Comparison of ENCODE assay signal across 9 cellular contexts in genomic region chr10:110455440-110455839, GRCh38. TPM values are rescaled to one million over a fixed set of nuclear protein-coding genes. Genes with fewer than 3 reads are reported as not detected.
DNase-seq lines count a peak whose midpoint lies in the region; ATAC-seq and TF ChIP-seq lines count a peak whose summit lies in the region.
"Had no signal": no experiment of that assay in that cellular context is flagged by ENCODE, and none has a peak within 500 bp of the region (broad histone marks: within the 10 kb centered on the region; RNA-seq: fewer than 3 reads in every experiment).

No MANE protein-coding gene starts in this region.

- peaks cover 8% of the 10 kb centered on the region for H3K27me3 Mint-ChIP-seq in activated T-helper 1 cell treated with anti-CD3 and anti-CD28 coated beads, Interleukin-12 subunit alpha, Interleukin-12 subunit beta, Interleukin-2, Interleukin-4 antibody, amounts not matched to agents 30 ng/mL and 10 ng/mL and 1 ng/mL, durations not matched to agents 14 hours and 24 hours and 36 hours (ENCODE audit: insufficient read depth)
- H3K27me3 Mint-ChIP-seq in CD4-positive, alpha-beta T cell = no peaks in the 10 kb centered on the region

- no peak for TF ChIP-seq POLR2A in NB4 (IDR thresholded peaks at IDR 0.05; ENCODE audit: extremely low read depth, insufficient read length)

- no peaks in the 10 kb centered on the region for H3K9me3 Mint-ChIP-seq in activated T-helper 1 cell treated with anti-CD3 and anti-CD28 coated beads, Interleukin-12 subunit alpha, Interleukin-12 subunit beta, Interleukin-2, Interleukin-4 antibody, amounts not matched to agents 30 ng/mL and 10 ng/mL and 1 ng/mL, durations not matched to agents 14 hours and 24 hours and 36 hours
- no peaks in the 10 kb centered on the region for H3K9me3 Mint-ChIP-seq in CD4-positive, alpha-beta T cell
- H3K9me3 Mint-ChIP-seq: nephron progenitor cell had no signal

- H3K9me3 ChIP-seq in CD4-positive, alpha-beta T cell (ENCODE audit: control insufficient read depth, low read length) = no peaks in the 10 kb centered on the region
- H3K9me3 ChIP-seq in tibial artery = no peaks in the 10 kb centered on the region

- TF ChIP-seq CTCF in GM13976 (IDR thresholded peaks at IDR 0.05; ENCODE audit: borderline replicate concordance, control extremely low read depth, extremely low read depth, insufficient read depth, missing control alignments) (no peak), NB4 (IDR thresholded peaks at IDR 0.05; ENCODE audit: low read depth, low read length) (no peak), tibial artery (IDR thresholded peaks at IDR 0.05) (no peak)
- no peak for TF ChIP-seq CTCF in CD4-positive, alpha-beta T cell (IDR thresholded peaks at IDR 0.05)

- intact Hi-C loops in activated T-helper 1 cell treated with anti-CD3 and anti-CD28 coated beads, Interleukin-12 subunit alpha, Interleukin-12 subunit beta, Interleukin-2, Interleukin-4 antibody, amounts not matched to agents 30 ng/mL and 10 ng/mL and 1 ng/mL, durations not matched to agents 14 hours and 24 hours and 36 hours (cut with micrococcal nuclease) = no loop called here
- intact Hi-C loops in CD4-positive, alpha-beta T cell (cut with DNase I, micrococcal nuclease) = no loop called here
- intact Hi-C loops in tibial artery (cut with DNase I; ENCODE audit: low total_unique reads) = no loop called here

- peak overlapping the region; percentile 17 for H3K4me3 Mint-ChIP-seq in activated T-helper 1 cell treated with anti-CD3 and anti-CD28 coated beads, Interleukin-12 subunit alpha, Interleukin-12 subunit beta, Interleukin-2, Interleukin-4 antibody, amounts not matched to agents 30 ng/mL and 10 ng/mL and 1 ng/mL, durations not matched to agents 14 hours and 24 hours and 36 hours
- no peak overlapping the region for H3K4me3 Mint-ChIP-seq in CD4-positive, alpha-beta T cell
- H3K4me3 Mint-ChIP-seq: nephron progenitor cell had no signal

- H3K36me3 ChIP-seq in tibial artery = no peaks in the 10 kb centered on the region

- POLR2A ChIA-PET in CD4-positive, alpha-beta T cell (lab: Charles Lee) = interaction anchor here (0.9 kb wide), 1 partner anchor 99 kb away, joined by 3 read pairs; no protein-coding TSS in a partner anchor

- no peaks in the 10 kb centered on the region for H3K27me3 ChIP-seq in CD4-positive, alpha-beta T cell (ENCODE audit: control insufficient read depth, insufficient read depth, low read length)
- no peaks in the 10 kb centered on the region for H3K27me3 ChIP-seq in tibial artery

- H3K27ac ChIP-seq in CD4-positive, alpha-beta T cell (ENCODE audit: low read depth, low read length) = no peak overlapping the region
- H3K27ac ChIP-seq in tibial artery = no peak overlapping the region

- CTCF ChIA-PET in CD4-positive, alpha-beta T cell (lab: Charles Lee) = no interaction called here

- ATAC-seq in CD4-positive, alpha-beta T cell (ENCODE audit: poor library complexity) = no peak

- H3K4me1 ChIP-seq in tibial artery = peaks cover 0 to 6% (median 0%) of the 10 kb centered on the region in 4 donors

- peak overlapping the region; percentile 16 for H3K27ac Mint-ChIP-seq in activated T-helper 1 cell treated with anti-CD3 and anti-CD28 coated beads, Interleukin-12 subunit alpha, Interleukin-12 subunit beta, Interleukin-2, Interleukin-4 antibody, amounts not matched to agents 30 ng/mL and 10 ng/mL and 1 ng/mL, durations not matched to agents 14 hours and 24 hours and 36 hours
- H3K27ac Mint-ChIP-seq in CD4-positive, alpha-beta T cell = no peak overlapping the region
- H3K27ac Mint-ChIP-seq: nephron progenitor cell had no signal

- peaks cover 59% of the 10 kb centered on the region for H3K4me1 Mint-ChIP-seq in activated T-helper 1 cell treated with anti-CD3 and anti-CD28 coated beads, Interleukin-12 subunit alpha, Interleukin-12 subunit beta, Interleukin-2, Interleukin-4 antibody, amounts not matched to agents 30 ng/mL and 10 ng/mL and 1 ng/mL, durations not matched to agents 14 hours and 24 hours and 36 hours (ENCODE audit: low read depth)
- peaks cover 26% of the 10 kb centered on the region for H3K4me1 Mint-ChIP-seq in CD4-positive, alpha-beta T cell (ENCODE audit: low read depth)

- DNase-seq in GM13976 (ENCODE audit: low spot score) = peak; percentile 21
- peak; percentile 62 for DNase-seq in NB4 (ENCODE audit: low read depth)
- no peak for DNase-seq in activated T-helper 1 cell treated with anti-CD3 and anti-CD28 coated beads, Interleukin-12 subunit alpha, Interleukin-12 subunit beta, Interleukin-2, Interleukin-4 antibody, amounts not matched to agents 30 ng/mL and 10 ng/mL and 1 ng/mL, durations not matched to agents 14 hours and 24 hours and 36 hours (ENCODE audit: low spot score)
- DNase-seq in stimulated activated CD4-positive, alpha-beta T cell treated with anti-CD3 and anti-CD28 coated beads, Interleukin-2, amount 100 ng/mL, for 4 hours (ENCODE audit: low read depth) = peak; percentile 40
- no peak for DNase-seq in CD4-positive, alpha-beta T cell
- no peak for DNase-seq in hippocampal formation (lab: John Stamatoyannopoulos, UW)
- DNase-seq in tibial artery = no peak
- DNase-seq in NCI-H187 (lab: John Stamatoyannopoulos, UW) = no peak
- DNase-seq: nephron progenitor cell had no signal

- no peak overlapping the region for H3K4me3 ChIP-seq in NB4 (ENCODE audit: low read depth, low read length)
- H3K4me3 ChIP-seq in tibial artery = no peak overlapping the region

- no peaks in the 10 kb centered on the region for H3K36me3 Mint-ChIP-seq in activated T-helper 1 cell treated with anti-CD3 and anti-CD28 coated beads, Interleukin-12 subunit alpha, Interleukin-12 subunit beta, Interleukin-2, Interleukin-4 antibody, amounts not matched to agents 30 ng/mL and 10 ng/mL and 1 ng/mL, durations not matched to agents 14 hours and 24 hours and 36 hours (ENCODE audit: low read depth)
- no peaks in the 10 kb centered on the region for H3K36me3 Mint-ChIP-seq in CD4-positive, alpha-beta T cell (ENCODE audit: low read depth)

- in situ Hi-C loops in GM13976 (cut with MboI; ENCODE audit: low sequenced_read_pairs, unreplicated experiment) = no loop called here

RNA-seq across cellular contexts. Expression of gene DUSP5, which starts 42.3 kb away (rescaled TPM):
- total RNA-seq in activated T-helper 1 cell treated with anti-CD3 and anti-CD28 coated beads, Interleukin-12 subunit alpha, Interleukin-12 subunit beta, Interleukin-2, Interleukin-4 antibody, amounts not matched to agents 30 ng/mL and 10 ng/mL and 1 ng/mL, durations not matched to agents 14 hours and 24 hours and 36 hours = 140 and 141 TPM in 2 replicates
- 10 to 100 TPM; 64.3 to 66.2 TPM for total RNA-seq in CD4-positive, alpha-beta T cell

Comparison
In these comparisons a context has a peak if more than half of its experiments do, and no peak if none do; other contexts are left out.
1. DNase-seq: peak in GM13976 (single experiment), NB4 (single experiment) and stimulated activated CD4-positive, alpha-beta T cell treated with anti-CD3 and anti-CD28 coated beads, Interleukin-2, amount 100 ng/mL, for 4 hours (single experiment); none in activated T-helper 1 cell treated with anti-CD3 and anti-CD28 coated beads, Interleukin-12 subunit alpha, Interleukin-12 subunit beta, Interleukin-2, Interleukin-4 antibody, amounts not matched to agents 30 ng/mL and 10 ng/mL and 1 ng/mL, durations not matched to agents 14 hours and 24 hours and 36 hours (single experiment), CD4-positive, alpha-beta T cell (0 of 10), hippocampal formation (0 of 2), tibial artery (0 of 2) and NCI-H187 (0 of 2).